ENCODE assay signal across 8 cellular contexts in the genomic region with DNA sequence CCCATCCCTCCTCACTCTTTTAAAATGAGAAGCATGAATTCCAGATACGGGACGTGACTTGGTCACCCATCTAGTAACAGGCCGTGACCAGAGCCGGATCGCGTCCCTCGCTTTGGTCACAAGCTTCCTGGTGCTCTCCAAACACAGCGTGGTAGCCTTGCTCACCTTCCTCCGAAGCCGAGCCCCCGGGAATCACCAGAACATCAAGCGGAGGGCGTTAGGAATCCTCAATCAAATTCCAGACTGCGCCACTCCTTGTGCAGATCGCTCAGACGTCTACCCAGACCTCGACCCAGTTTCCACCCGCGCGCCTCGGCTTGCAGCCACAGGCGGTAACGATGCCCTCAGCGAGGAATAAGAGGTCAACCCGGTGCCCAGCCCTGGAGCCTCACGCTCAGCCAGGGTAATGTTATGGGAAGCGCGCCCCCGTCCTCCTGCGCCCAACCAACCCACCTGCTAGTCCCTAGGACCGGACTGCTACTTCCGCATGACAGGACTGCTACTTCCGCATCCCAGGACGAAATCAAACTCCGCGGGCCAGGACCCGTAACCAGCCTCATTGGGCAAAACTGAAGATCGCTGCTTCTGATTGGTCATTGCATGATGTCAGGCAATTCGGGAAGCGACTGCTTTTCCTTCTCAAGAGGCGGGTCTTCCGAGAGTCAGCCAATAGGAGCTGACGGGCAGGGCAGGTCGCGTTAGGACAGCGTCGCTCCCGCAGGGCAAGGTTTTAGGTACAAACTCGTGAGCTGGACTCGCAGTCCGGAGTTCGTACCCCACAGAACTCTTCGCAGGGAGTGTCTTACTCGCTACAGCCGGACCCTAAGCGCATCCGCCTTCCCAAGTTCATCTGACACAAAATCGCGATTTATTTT. TPM values are rescaled to one million over a fixed set of nuclear protein-coding genes. Genes with fewer than 3 reads are reported as not detected.
DNase-seq lines count a peak whose midpoint lies in the region; ATAC-seq and TF ChIP-seq lines count a peak whose summit lies in the region.

A gene (minus strand): TSS at position 501 of the 875 bp plus-strand sequence. CDS start 1,212 bp downstream, outside the sequence.

- peaks cover 8% of the 10 kb centered on the region for H3K4me1 ChIP-seq in KMS-11 (ENCODE audit: low read depth, poor library complexity, severe bottlenecking)
- peaks cover 17% of the 10 kb centered on the region for H3K4me1 ChIP-seq in Panc1 (ENCODE audit: control insufficient read depth, insufficient read depth, low read length)
- H3K4me1 ChIP-seq in muscle layer of colon (ENCODE audit: insufficient read depth, low read length), result peaks cover 15% of the 10 kb centered on the region

- H3K4me3 Mint-ChIP-seq in activated T-cell treated with anti-CD3 and anti-CD28 coated beads, Interleukin-2, amount 50 U/mL, for 24 hours, result peak within 1 kb of the TSS; percentile 97

- peak within 1 kb of the TSS; percentile 69 for H3K9ac ChIP-seq in KMS-11
- peak within 1 kb of the TSS; percentile 31 for H3K9ac ChIP-seq in muscle layer of colon (ENCODE audit: low read length)

- in situ Hi-C loops in Panc1 (cut with HindIII; ENCODE audit: low pct_unique_long_range_greater_than_20kb, low sequenced_read_pairs), result no loop called here

- H3K4me2 ChIP-seq in KMS-11, result peak within 1 kb of the TSS; percentile 55

- peak within 1 kb of the TSS; percentile 63 for H3K4me3 ChIP-seq in KMS-11 (IDR thresholded peaks at IDR 0.05; ENCODE audit: insufficient read depth, low read depth, low read length)
- peak within 1 kb of the TSS; percentile 83 to 93 for H3K4me3 ChIP-seq in Panc1 (ENCODE audit: low read depth in 2 of 2, low read length in 2 of 2)
- peak within 1 kb of the TSS; percentile 83 to 91 for H3K4me3 ChIP-seq in muscle layer of colon (ENCODE audit: low read depth in 1 of 2, low read length in 2 of 2)

- H3K4me1 Mint-ChIP-seq in activated T-cell treated with anti-CD3 and anti-CD28 coated beads, Interleukin-2, amount 50 U/mL, for 24 hours (ENCODE audit: low read depth), result peaks cover 51% of the 10 kb centered on the region

- CTCF ChIA-PET in Panc1 (lab: Charles Lee), result no interaction called here

- H3K27me3 ChIP-seq in KMS-11 (ENCODE audit: insufficient read depth, low read depth) (no peaks in the 10 kb centered on the region), Panc1 (ENCODE audit: control insufficient read depth, insufficient read depth, low read length) (no peaks in the 10 kb centered on the region), muscle layer of colon (ENCODE audit: control insufficient read depth in 1 of 2, insufficient read depth in 2 of 2, low read length in 2 of 2) (no peaks in the 10 kb centered on the region)

- no peaks in the 10 kb centered on the region for H3K9me3 Mint-ChIP-seq in activated T-cell treated with anti-CD3 and anti-CD28 coated beads, Interleukin-2, amount 50 U/mL, for 24 hours

- H3K79me2 ChIP-seq in KMS-11 (ENCODE audit: insufficient read depth, low read depth), result peaks cover 9% of the 10 kb centered on the region; the same call in 1 of the 2 replicates

- DNase-seq in DMS79 treated with DMSO at 0.1 percent for 48 hours (lab: John Stamatoyannopoulos, UW), result peak; percentile 98
- peak; percentile 97 for DNase-seq in Panc1 (ENCODE audit: low read depth, low spot score)
- DNase-seq in activated T-cell treated with anti-CD3 and anti-CD28 coated beads, Interleukin-2, amount 50 U/mL, for 24 hours, result peak; percentile 86
- DNase-seq in stimulated activated CD8-positive, alpha-beta memory T cell treated with anti-CD3 and anti-CD28 coated beads, Interleukin-7, amount 100 ng/mL, for 1 hour (ENCODE audit: low read depth in 2 of 2), result peak; percentile 75 to 81

- no peaks in the 10 kb centered on the region for H3K9me3 ChIP-seq in Panc1 (ENCODE audit: control insufficient read depth, insufficient read depth, low read depth, low read length)
- no peaks in the 10 kb centered on the region for H3K9me3 ChIP-seq in muscle layer of colon (ENCODE audit: low read length)

- no peaks in the 10 kb centered on the region for H4K20me1 ChIP-seq in KMS-11 (ENCODE audit: insufficient read depth)

- ATAC-seq in GM21786 (IDR thresholded peaks at IDR 0.05; ENCODE audit: unreplicated experiment) (peak; percentile 98), Panc1 (peak; percentile 95), esophagus mucosa (peak; percentile 99)

- intact Hi-C loops in Panc1 (cut with micrococcal nuclease; ENCODE audit: unreplicated experiment), result loop anchor here (5.0 kb wide), 1 partner anchor 67 kb away; no protein-coding TSS in a partner anchor

- H3K36me3 Mint-ChIP-seq in activated T-cell treated with anti-CD3 and anti-CD28 coated beads, Interleukin-2, amount 50 U/mL, for 24 hours (ENCODE audit: low read depth), result peaks cover 61% of the 10 kb centered on the region

- H3K27ac ChIP-seq in KMS-11 (peak within 1 kb of the TSS; percentile 34), Panc1 (ENCODE audit: low read length) (peak within 1 kb of the TSS; percentile 92), muscle layer of colon (ENCODE audit: low read depth, low read length) (no peak within 1 kb of the TSS)

- H3K36me3 ChIP-seq in KMS-11 (ENCODE audit: insufficient read depth) (no peaks in the 10 kb centered on the region), Panc1 (ENCODE audit: control insufficient read depth, insufficient read depth, low read length) (no peaks in the 10 kb centered on the region; the same call in 1 of the 2 replicates), muscle layer of colon (ENCODE audit: insufficient read depth, low read length) (no peaks in the 10 kb centered on the region)

- POLR2A ChIA-PET in Panc1 (lab: Charles Lee), result no interaction called here

- TSS peak; percentile 46 for BruUV-seq in Panc1 (replicated peaks; lab: Mats Ljungman, UMichigan)

- H3K27me3 Mint-ChIP-seq in activated T-cell treated with anti-CD3 and anti-CD28 coated beads, Interleukin-2, amount 50 U/mL, for 24 hours, result no peaks in the 10 kb centered on the region

- TF ChIP-seq CTCF in KMS-11 (conservative IDR thresholded peaks at IDR 0.05; ENCODE audit: low read depth, low read length) (no peak), Panc1 (IDR thresholded peaks at IDR 0.05) (no peak)

- H2AFZ ChIP-seq in KMS-11 (ENCODE audit: low read depth), result peak within 1 kb of the TSS; percentile 64

- H3K27ac Mint-ChIP-seq in activated T-cell treated with anti-CD3 and anti-CD28 coated beads, Interleukin-2, amount 50 U/mL, for 24 hours, result peak within 1 kb of the TSS; percentile 94

RNA-seq across cellular contexts. Expression of the gene that starts here (rescaled TPM):
- total RNA-seq in Panc1 (2021; ENCODE audit: unreplicated experiment), result 12.8 TPM
- polyA plus RNA-seq in Panc1 (2012; ENCODE audit: insufficient read length), result 4.2 TPM
- total RNA-seq in esophagus mucosa, result 4.3 TPM
